In the genomic region with DNA sequence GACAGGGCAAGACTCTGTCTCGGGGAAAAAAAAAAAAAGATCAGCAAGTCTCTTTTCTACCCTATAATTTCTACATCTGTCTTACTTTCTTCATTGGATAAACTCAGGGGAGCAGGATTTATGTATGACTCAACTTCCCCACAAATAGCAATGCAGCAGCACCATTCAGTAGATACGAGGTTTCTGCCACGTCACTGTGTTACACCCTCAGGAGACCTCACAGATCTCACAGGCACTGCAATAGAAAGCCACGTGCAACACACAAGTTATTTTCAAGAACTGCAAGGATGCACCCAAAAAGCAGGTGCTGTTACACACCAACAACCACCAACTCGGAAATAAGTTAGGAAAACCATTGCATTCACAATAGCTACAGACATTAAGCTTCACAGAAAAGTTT, we compare ENCODE assay signal across 17 cellular contexts. TPM values are rescaled to one million over a fixed set of nuclear protein-coding genes. Genes with fewer than 3 reads are reported as not detected.
DNase-seq lines count a peak whose midpoint lies in the region; ATAC-seq, FAIRE-seq and TF ChIP-seq lines count a peak whose summit lies in the region.
"Had no signal": no experiment of that assay in that cellular context is flagged by ENCODE, and none has a peak within 500 bp of the region (broad histone marks: within the 10 kb centered on the region; RNA-seq: fewer than 3 reads in every experiment).

No MANE protein-coding gene starts in this region.

- no peaks in the 10 kb centered on the region for H3K79me2 ChIP-seq in neural progenitor cell (ENCODE audit: low read depth)

- H3K9me3 Mint-ChIP-seq in natural killer cell treated with Interleukin-12 subunit alpha and Interleukin-12 subunit beta and Interleukin-15 and Interleukin-18, amount 100 ng/mL, for 72 hours, result no peaks in the 10 kb centered on the region
- H3K9me3 Mint-ChIP-seq in neural progenitor cell, result peaks cover 5% of the 10 kb centered on the region

- POLR2A ChIA-PET in AG04450 (lab: Yijun Ruan, JAX), result no interaction called here

- H3K4me3 Mint-ChIP-seq in natural killer cell treated with Interleukin-12 subunit alpha and Interleukin-12 subunit beta and Interleukin-15 and Interleukin-18, amount 100 ng/mL, for 72 hours, result no peak overlapping the region
- no peak overlapping the region for H3K4me3 Mint-ChIP-seq in neural progenitor cell

- H3K4me1 Mint-ChIP-seq in natural killer cell treated with Interleukin-12 subunit alpha and Interleukin-12 subunit beta and Interleukin-15 and Interleukin-18, amount 100 ng/mL, for 72 hours (ENCODE audit: low read depth in 2 of 2), result peaks cover 16 to 46% of the 10 kb centered on the region in 2 donors
- no peaks in the 10 kb centered on the region for H3K4me1 Mint-ChIP-seq in neural progenitor cell

- peak; percentile 26 for FAIRE-seq in GM12891 (lab: Jason Lieb, UNC)
- FAIRE-seq: GM12878, TTC549 had no signal

- peaks cover 13% of the 10 kb centered on the region for H3K36me3 Mint-ChIP-seq in natural killer cell treated with Interleukin-12 subunit alpha and Interleukin-12 subunit beta and Interleukin-15 and Interleukin-18, amount 100 ng/mL, for 72 hours
- H3K36me3 Mint-ChIP-seq in neural progenitor cell, result peaks cover 34% of the 10 kb centered on the region

- TF ChIP-seq POLR2A in GM12891 (IDR thresholded peaks at IDR 0.05; ENCODE audit: low read depth, low read length), result no peak

- no peak overlapping the region for H3K4me2 ChIP-seq in neural progenitor cell

- CTCF ChIA-PET in AG04450 (lab: Charles Lee), result no interaction called here

- DNase-seq in AG04450 (ENCODE audit: low read depth, low spot score), result no peak
- no peak for DNase-seq in GM12891 (ENCODE audit: insufficient read length, low spot score)
- DNase-seq in amniotic epithelial cell (ENCODE audit: low read depth), result peak; percentile 86
- no peak for DNase-seq in natural killer cell treated with Interleukin-12 subunit alpha and Interleukin-12 subunit beta and Interleukin-15 and Interleukin-18, amount 100 ng/mL, for 72 hours (ENCODE audit: low spot score)
- DNase-seq in KBM-7, result no peak
- no peak for DNase-seq in neural progenitor cell (ENCODE audit: low spot score)
- no peak for DNase-seq in NOMO-1 treated with DMSO at 0.1 percent for 48 hours (lab: John Stamatoyannopoulos, UW; ENCODE audit: unreplicated experiment)
- DNase-seq: anterior cingulate cortex, BE2C, EL, lower lobe of right lung, occipital lobe, SHP77 treated with DMSO at 0.1 percent for 48 hours, trophoblast cell had no signal

- H3K4me3 ChIP-seq in AG04450 (ENCODE audit: low read depth, low read length) (no peak overlapping the region), neural progenitor cell (no peak overlapping the region)
- H3K4me3 ChIP-seq: GM12878, lower lobe of right lung had no signal

- no peaks in the 10 kb centered on the region for H3K36me3 ChIP-seq in neural progenitor cell

- no peaks in the 10 kb centered on the region for H3K27me3 ChIP-seq in AG04450 (ENCODE audit: control insufficient read depth, insufficient read depth, low read length)
- no peaks in the 10 kb centered on the region for H3K27me3 ChIP-seq in neural progenitor cell
- H3K27me3 ChIP-seq: BE2C had no signal

- H3K9me3 ChIP-seq in AG04450 (ENCODE audit: control insufficient read depth, insufficient read depth, low read length) (peaks cover 4% of the 10 kb centered on the region; the same call in 1 of the 2 replicates), neural progenitor cell (ENCODE audit: low read depth) (no peaks in the 10 kb centered on the region)
- H3K9me3 ChIP-seq: BE2C, lower lobe of right lung had no signal

- no peak overlapping the region for H3K9ac ChIP-seq in neural progenitor cell

- H3K27ac ChIP-seq in AG04450 (ENCODE audit: low read depth, low read length), result peak overlapping the region; percentile 1
- no peak overlapping the region for H3K27ac ChIP-seq in neural progenitor cell
- H3K27ac ChIP-seq: lower lobe of right lung had no signal

- in situ Hi-C loops in KBM-7 (cut with MboI; ENCODE audit: low pct_unique_long_range_greater_than_20kb, low sequenced_read_pairs), result no loop called here

- ATAC-seq in natural killer cell treated with Interleukin-12 subunit alpha and Interleukin-12 subunit beta and Interleukin-15 and Interleukin-18, amount 100 ng/mL, for 72 hours, result peak; percentile 60 to 65
- no peak for ATAC-seq in GM18517 (IDR thresholded peaks at IDR 0.05; ENCODE audit: unreplicated experiment)
- ATAC-seq: GM12878 had no signal

- peak overlapping the region; percentile 29 to 88 for H3K27ac Mint-ChIP-seq in natural killer cell treated with Interleukin-12 subunit alpha and Interleukin-12 subunit beta and Interleukin-15 and Interleukin-18, amount 100 ng/mL, for 72 hours
- H3K27ac Mint-ChIP-seq in neural progenitor cell, result no peak overlapping the region

- no peak overlapping the region for H2AFZ ChIP-seq in neural progenitor cell (replicated peaks)

- no peak for TF ChIP-seq CTCF in AG04450 (IDR thresholded peaks at IDR 0.05; ENCODE audit: low read depth, low read length)
- TF ChIP-seq CTCF in neural progenitor cell (IDR thresholded peaks at IDR 0.05), result no peak

- H3K27me3 Mint-ChIP-seq in natural killer cell treated with Interleukin-12 subunit alpha and Interleukin-12 subunit beta and Interleukin-15 and Interleukin-18, amount 100 ng/mL, for 72 hours, result no peaks in the 10 kb centered on the region
- H3K27me3 Mint-ChIP-seq in neural progenitor cell (ENCODE audit: insufficient read depth, low read depth), result peaks cover 10% of the 10 kb centered on the region

- no peaks in the 10 kb centered on the region for H3K4me1 ChIP-seq in neural progenitor cell
- H3K4me1 ChIP-seq: BE2C had no signal

- peaks cover 11% of the 10 kb centered on the region for H3F3A ChIP-seq in neural progenitor cell (ENCODE audit: low read depth)

- H4K20me1 ChIP-seq in neural progenitor cell (ENCODE audit: low read depth), result peaks cover 3% of the 10 kb centered on the region

TF ChIP-seq in GM12891, 5 proteins besides CTCF, POLR2A, EP300 and RAD21:
- TF ChIP-seq POLR2AphosphoS5 (IDR thresholded peaks at IDR 0.05; ENCODE audit: low read depth, low read length), result no peak
- TF ChIP-seq TAF1 (IDR thresholded peaks at IDR 0.05; ENCODE audit: low read depth, low read length), result no peak
- no peak for TF ChIP-seq PAX5 (IDR thresholded peaks at IDR 0.05; ENCODE audit: insufficient read depth, low read length, severe bottlenecking)
- no peak for TF ChIP-seq POU2F2 (IDR thresholded peaks at IDR 0.05; ENCODE audit: low read depth, low read length)
- no peak for TF ChIP-seq SPI1 (IDR thresholded peaks at IDR 0.05; ENCODE audit: low read depth, low read length)
TF ChIP-seq in GM12891: peak in this region for 0.

RNA-seq across cellular contexts. Expression of a gene that starts 30.2 kb away (rescaled TPM):
- 359 and 410 TPM in 2 replicates for polyA plus RNA-seq in AG04450 (2011; rRNA removed)
- polyA minus RNA-seq in AG04450 (2011; rRNA and poly(A)+ RNA removed), result 217 and 229 TPM in 2 replicates
- 34.5 TPM for polyA plus RNA-seq in GM12891 (2012; ENCODE audit: low read depth, missing spikeins)
- total RNA-seq in natural killer cell treated with Interleukin-12 subunit alpha and Interleukin-12 subunit beta and Interleukin-15 and Interleukin-18, amount 100 ng/mL, for 72 hours, result 10 to 100 TPM; 49.3 to 54.9 TPM
- total RNA-seq in neural progenitor cell (ENCODE audit: low replicate concordance), result 331 and 474 TPM in 2 replicates

RNA-seq across cellular contexts. Expression of a gene that starts 45.7 kb away (rescaled TPM):
- 0.21 and 0.30 TPM in 2 replicates for polyA plus RNA-seq in AG04450 (2011; rRNA removed)
- polyA minus RNA-seq in AG04450 (2011; rRNA and poly(A)+ RNA removed), result 0.41 TPM in 1 of 2 replicates, not detected in the other
- polyA plus RNA-seq in GM12891 (2012; ENCODE audit: low read depth, missing spikeins), result 5.2 TPM
- 100 to 1,000 TPM; 161 to 167 TPM for total RNA-seq in natural killer cell treated with Interleukin-12 subunit alpha and Interleukin-12 subunit beta and Interleukin-15 and Interleukin-18, amount 100 ng/mL, for 72 hours
- 0.19 and 0.77 TPM in 2 replicates for total RNA-seq in neural progenitor cell (ENCODE audit: low replicate concordance)

Comparison
In these comparisons a context has a peak if more than half of its experiments do, and no peak if none do; other contexts are left out.
1. RNA of a gene that starts 45.7 kb away (total RNA-seq): 161 to 167 TPM in natural killer cell treated with Interleukin-12 subunit alpha and Interleukin-12 subunit beta and Interleukin-15 and Interleukin-18, amount 100 ng/mL, for 72 hours; 0.19 to 0.77 TPM in neural progenitor cell; every median in the first group is over 10 times any median in the second.